In genomic region chr6:113596907-113597583, GRCh38 we compare ENCODE assay signal across 9 cellular contexts.
DNase-seq lines count a peak whose midpoint lies in the region; ATAC-seq and TF ChIP-seq lines count a peak whose summit lies in the region.
"Had no signal": no experiment of that assay in that cellular context is flagged by ENCODE, and none has a peak within 500 bp of the region (broad histone marks: within the 10 kb centered on the region; RNA-seq: fewer than 3 reads in every experiment).

No MANE protein-coding gene starts in this region.

- no peak overlapping the region for H3K27ac Mint-ChIP-seq in endodermal cell

- ATAC-seq in HG02759 (IDR thresholded peaks at IDR 0.05; ENCODE audit: unreplicated experiment) (peak; percentile 52), HG03159 (IDR thresholded peaks at IDR 0.05; ENCODE audit: unreplicated experiment) (no peak)

- H3K4me1 ChIP-seq in PC-9 (replicated peaks; ENCODE audit: insufficient read depth) (no peaks in the 10 kb centered on the region; the same call in 1 of the 2 replicates), endodermal cell (ENCODE audit: control insufficient read depth, insufficient read depth, low read length) (peaks cover 3% of the 10 kb centered on the region)

- no peaks in the 10 kb centered on the region for H3F3A ChIP-seq in PC-9 (ENCODE audit: insufficient read depth, low read depth)

- H3K27me3 Mint-ChIP-seq in endodermal cell (ENCODE audit: insufficient read depth) = no peaks in the 10 kb centered on the region

- DNase-seq in AG04449 (ENCODE audit: low read depth, low spot score) = peak; percentile 34
- peak; percentile 34 to 65 for DNase-seq in PC-9
- peak; percentile 78 for DNase-seq in left kidney (ENCODE audit: low read depth, low spot score)
- DNase-seq in endodermal cell = no peak
- DNase-seq in hippocampal formation (lab: John Stamatoyannopoulos, UW) = no peak
- no peak for DNase-seq in activated gamma-delta T cell treated with Interleukin-2 at 50 U/mL for 16 hours

- intact Hi-C loops in PC-9 (cut with micrococcal nuclease; ENCODE audit: unreplicated experiment) = no loop called here

- H3K79me2 ChIP-seq in PC-9 (ENCODE audit: low read depth) = no peaks in the 10 kb centered on the region

- no peaks in the 10 kb centered on the region for H3K9me2 ChIP-seq in PC-9 (ENCODE audit: insufficient read depth)

- no peak overlapping the region for H3K4me2 ChIP-seq in PC-9

- CTCF ChIA-PET in AG04449 (lab: Yijun Ruan, JAX) (interaction anchor here (1.7 kb wide), 1 partner anchor 262 kb away, joined by 10 read pairs; no protein-coding TSS in a partner anchor), PC-9 (lab: Charles Lee) (no interaction called here)

- BruUV-seq in PC-9 (replicated peaks; lab: Mats Ljungman, UMichigan) = no TSS peak

- TF ChIP-seq CTCF in AG04449 (IDR thresholded peaks at IDR 0.05; ENCODE audit: insufficient read depth, low read length, missing control alignments) (no peak), PC-9 (conservative IDR thresholded peaks at IDR 0.05) (no peak), endodermal cell (conservative IDR thresholded peaks at IDR 0.05) (no peak)

- 74 to 77% methylated on average over 4 of the region's 4 CpGs for WGBS in endodermal cell (ENCODE audit: insufficient coverage in 1 of 2, insufficient read length in 1 of 2), 2 experiments

- no peaks in the 10 kb centered on the region for H3K36me3 Mint-ChIP-seq in endodermal cell (ENCODE audit: low read depth)

- H2AFZ ChIP-seq in PC-9 = no peak overlapping the region

- no peak overlapping the region for H3K4me3 Mint-ChIP-seq in endodermal cell

- H3K27ac ChIP-seq in PC-9 (0 out of 2 replicates have a peak overlapping the region, but pooled peaks have one; percentile 3), endodermal cell (ENCODE audit: low read depth, low read length) (no peak overlapping the region)
- H3K27ac ChIP-seq: C4-2B had no signal

- H4K20me1 ChIP-seq in PC-9 (ENCODE audit: insufficient read depth) = no peaks in the 10 kb centered on the region

- no peak overlapping the region for H3K9ac ChIP-seq in endodermal cell (ENCODE audit: extremely low read depth, low read length, poor library complexity, severe bottlenecking)

- POLR2A ChIA-PET in AG04449 (lab: Yijun Ruan, JAX) (no interaction called here), PC-9 (lab: Charles Lee; ENCODE audit: unreplicated experiment) (interaction anchor here (0.6 kb wide), 3 partner anchors 44 to 467 kb away, joined by 3 to 22 read pairs (median 4); no protein-coding TSS in a partner anchor)

- no peaks in the 10 kb centered on the region for H3K36me3 ChIP-seq in PC-9 (ENCODE audit: low read depth)
- no peaks in the 10 kb centered on the region for H3K36me3 ChIP-seq in endodermal cell (ENCODE audit: control insufficient read depth, insufficient read depth, low read length)

- H3K27me3 ChIP-seq in PC-9 (ENCODE audit: insufficient read depth, low read depth) = no peaks in the 10 kb centered on the region
- no peaks in the 10 kb centered on the region for H3K27me3 ChIP-seq in endodermal cell (ENCODE audit: control insufficient read depth, insufficient read depth, low read length, poor library complexity, severe bottlenecking)

- peaks cover 2% of the 10 kb centered on the region for H3K9me3 Mint-ChIP-seq in endodermal cell

- H3K4me3 ChIP-seq in AG04449 (ENCODE audit: low read depth, low read length) (no peak overlapping the region), PC-9 (no peak overlapping the region), endodermal cell (ENCODE audit: low read length) (no peak overlapping the region)

- peaks cover 26% of the 10 kb centered on the region for H3K4me1 Mint-ChIP-seq in endodermal cell

- H3K9me3 ChIP-seq in PC-9 (ENCODE audit: insufficient read depth, low read depth) (no peaks in the 10 kb centered on the region; the same call in 1 of the 2 replicates), endodermal cell (ENCODE audit: control insufficient read depth, low read length) (no peaks in the 10 kb centered on the region)

Comparison
In these comparisons a context has a peak if more than half of its experiments do, and no peak if none do; other contexts are left out.
1. DNase-seq: peak in AG04449 (single experiment), PC-9 (2 of 2) and left kidney (single experiment); none in endodermal cell (single experiment), hippocampal formation (0 of 2) and activated gamma-delta T cell treated with Interleukin-2 at 50 U/mL for 16 hours (single experiment).